Comparison of ENCODE assay signal across 27 cellular contexts in the genomic region with DNA sequence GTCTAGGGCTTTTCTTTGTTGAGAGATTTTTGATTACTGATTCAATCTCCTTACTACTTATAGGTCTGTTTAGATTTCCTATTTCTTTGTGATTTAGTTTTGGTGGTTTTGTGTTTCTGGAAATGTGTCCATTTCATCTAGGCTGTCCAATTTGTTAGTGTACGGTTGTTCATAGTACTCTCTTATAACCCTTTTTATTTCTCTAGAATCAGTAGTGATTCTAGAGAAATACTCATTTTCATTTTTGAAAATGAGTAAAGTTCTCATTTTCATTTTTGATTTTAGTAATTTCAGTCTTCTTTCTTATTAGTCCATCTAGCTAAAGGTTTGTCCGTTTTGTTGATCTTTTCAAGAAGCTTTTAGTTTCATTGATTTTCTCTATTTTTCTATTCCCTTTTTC. TPM values are rescaled to one million over a fixed set of nuclear protein-coding genes. Genes with fewer than 3 reads are reported as not detected.
DNase-seq lines count a peak whose midpoint lies in the region; ATAC-seq and TF ChIP-seq lines count a peak whose summit lies in the region.
"Had no signal": no experiment of that assay in that cellular context is flagged by ENCODE, and none has a peak within 500 bp of the region (broad histone marks: within the 10 kb centered on the region; RNA-seq: fewer than 3 reads in every experiment).

No MANE protein-coding gene starts in this region.

- POLR2A ChIA-PET in PC-3 (lab: Charles Lee; ENCODE audit: unreplicated experiment), result interaction anchor here (0.7 kb wide), 1 partner anchor 9 kb away, joined by 3 read pairs; no protein-coding TSS in a partner anchor

- in situ Hi-C loops in GM13977 (cut with MboI; ENCODE audit: low pct_unique_long_range_greater_than_20kb, low sequenced_read_pairs, unreplicated experiment), result no loop called here

- TF ChIP-seq CTCF in heart right ventricle (IDR thresholded peaks at IDR 0.05) (no peak), GM13977 (IDR thresholded peaks at IDR 0.05; ENCODE audit: extremely low read depth, insufficient read depth, missing control alignments) (no peak), PC-3 (conservative IDR thresholded peaks at IDR 0.05; ENCODE audit: low read depth, low read length) (no peak)

- H3K9me2 ChIP-seq in PC-3 (replicated peaks; ENCODE audit: low read length), result no peaks in the 10 kb centered on the region

- no peaks in the 10 kb centered on the region for H3F3A ChIP-seq in PC-3 (ENCODE audit: low read length, unreplicated experiment)

- DNase-seq in heart right ventricle (no peak), GM13977 (ENCODE audit: low spot score) (no peak), PC-3 (no peak), DMS114 treated with DMSO at 0.1 percent for 48 hours (lab: John Stamatoyannopoulos, UW; ENCODE audit: unreplicated experiment) (no peak)
- DNase-seq: activated CD4-positive, alpha-beta T cell treated with anti-CD3 and anti-CD28 coated beads, Interleukin-2, amount 50 U/mL, for 4 hours; body of pancreas; effector CD4-positive, alpha-beta T cell; glutamatergic neuron; GM23248; KG1; NCI-H1436; NCI-H446 treated with DMSO at 0.1 percent for 48 hours; OCI-M1; stimulated activated CD4-positive, alpha-beta T cell treated with anti-CD3 and anti-CD28 coated beads, Interleukin-4, amount 100 ng/mL, for 4 hours; T-helper 9 cell had no signal

- peaks cover 19% of the 10 kb centered on the region for H3K36me3 Mint-ChIP-seq in dendritic cell treated with granulocyte-macrophage colony-stimulating factor and Interleukin-4, amounts not matched to agents 40 ng/mL and 50 ng/mL, for 4 days (ENCODE audit: low read depth)

- H3K9me3 Mint-ChIP-seq in dendritic cell treated with granulocyte-macrophage colony-stimulating factor and Interleukin-4, amounts not matched to agents 40 ng/mL and 50 ng/mL, for 4 days, result no peaks in the 10 kb centered on the region

- no peak overlapping the region for H3K4me3 Mint-ChIP-seq in dendritic cell treated with granulocyte-macrophage colony-stimulating factor and Interleukin-4, amounts not matched to agents 40 ng/mL and 50 ng/mL, for 4 days
- H3K4me3 Mint-ChIP-seq: WTC11 had no signal

- peaks cover 90% of the 10 kb centered on the region for H3K79me2 ChIP-seq in PC-3 (ENCODE audit: low read length)

- CTCF ChIA-PET in PC-3 (lab: Charles Lee), result no interaction called here

- no peak overlapping the region for H3K4me3 ChIP-seq in heart right ventricle
- no peak overlapping the region for H3K4me3 ChIP-seq in PC-3 (ENCODE audit: low read length)
- H3K4me3 ChIP-seq: body of pancreas, GM23248, lung, tibial nerve had no signal

- H3K27ac Mint-ChIP-seq in dendritic cell treated with granulocyte-macrophage colony-stimulating factor and Interleukin-4, amounts not matched to agents 40 ng/mL and 50 ng/mL, for 4 days, result peak overlapping the region; percentile 75
- H3K27ac Mint-ChIP-seq: progenitor cell of endocrine pancreas, WTC11 had no signal

- peaks cover 55% of the 10 kb centered on the region for H3K4me1 Mint-ChIP-seq in dendritic cell treated with granulocyte-macrophage colony-stimulating factor and Interleukin-4, amounts not matched to agents 40 ng/mL and 50 ng/mL, for 4 days (ENCODE audit: low read depth)

- H3K27ac ChIP-seq in heart right ventricle (no peak overlapping the region), PC-3 (ENCODE audit: low read length) (no peak overlapping the region)
- H3K27ac ChIP-seq: body of pancreas, C4-2B, epithelial cell of prostate, GM23248, tibial nerve had no signal

- H3K27me3 ChIP-seq in heart right ventricle (peaks cover 0 to 2% (median 0%) of the 10 kb centered on the region in 7 donors), PC-3 (ENCODE audit: low read length) (no peaks in the 10 kb centered on the region)
- H3K27me3 ChIP-seq: body of pancreas, tibial nerve had no signal

- ATAC-seq in GM18517 (IDR thresholded peaks at IDR 0.05; ENCODE audit: unreplicated experiment) (peak; percentile 50), GM19395 (IDR thresholded peaks at IDR 0.05; ENCODE audit: unreplicated experiment) (peak; percentile 72), HG02885 (IDR thresholded peaks at IDR 0.05; ENCODE audit: poor library complexity, unreplicated experiment) (peak; percentile 58), heart right ventricle (no peak), PC-3 (no peak)
- ATAC-seq: body of pancreas, Right ventricle myocardium inferior, sciatic nerve, WTC11 had no signal

- H3K4me2 ChIP-seq in PC-3 (ENCODE audit: low read length), result no peak overlapping the region

- H4K20me1 ChIP-seq in PC-3 (ENCODE audit: low read length), result no peaks in the 10 kb centered on the region

- H3K27me3 Mint-ChIP-seq in dendritic cell treated with granulocyte-macrophage colony-stimulating factor and Interleukin-4, amounts not matched to agents 40 ng/mL and 50 ng/mL, for 4 days, result no peaks in the 10 kb centered on the region
- H3K27me3 Mint-ChIP-seq: progenitor cell of endocrine pancreas had no signal

- H3K9ac ChIP-seq in PC-3 (ENCODE audit: low read length), result no peak overlapping the region
- H3K9ac ChIP-seq: GM23248 had no signal

- intact Hi-C loops in dendritic cell treated with granulocyte-macrophage colony-stimulating factor and Interleukin-4, amounts not matched to agents 40 ng/mL and 50 ng/mL, for 4 days (cut with micrococcal nuclease), result loop anchor here (5.0 kb wide), 1 partner anchor 38 kb away; no protein-coding TSS in a partner anchor
- intact Hi-C loops in heart right ventricle (cut with DNase I) (no loop called here), PC-3 (cut with micrococcal nuclease) (no loop called here)

- peaks cover 0 to 8% (median 0%) of the 10 kb centered on the region in 11 donors for H3K9me3 ChIP-seq in heart right ventricle
- no peaks in the 10 kb centered on the region for H3K9me3 ChIP-seq in PC-3 (ENCODE audit: low read length)
- H3K9me3 ChIP-seq: body of pancreas, tibial nerve had no signal

- no peak overlapping the region for H2AFZ ChIP-seq in PC-3 (ENCODE audit: low read length)
- H2AFZ ChIP-seq: GM23248 had no signal

- H3K4me1 ChIP-seq in heart right ventricle, result peaks cover 0 to 27% (median 0%) of the 10 kb centered on the region in 9 donors
- H3K4me1 ChIP-seq in PC-3 (ENCODE audit: insufficient read depth, low read length), result peaks cover 13% of the 10 kb centered on the region

- H3K36me3 ChIP-seq in heart right ventricle, result no peaks in the 10 kb centered on the region
- no peaks in the 10 kb centered on the region for H3K36me3 ChIP-seq in PC-3 (ENCODE audit: low read depth, low read length)
- H3K36me3 ChIP-seq: tibial nerve had no signal

- no TSS peak for BruUV-seq in PC-3 (replicated peaks; lab: Mats Ljungman, UMichigan)

- 92% methylated on average over 2 of the region's 2 CpGs for WGBS in heart right ventricle, 2 donors

RNA-seq across cellular contexts. Expression of gene IL13RA1, which starts 7.5 kb away (rescaled TPM):
- total RNA-seq in heart right ventricle (10 to 100 TPM in 8 of 10 donors, 1 to 10 TPM in 2; 8.9 to 38.4 (median 13.1) TPM), PC-3 (2014; rRNA removed) (33.4 and 33.5 TPM in 2 replicates)
- polyA plus RNA-seq in heart right ventricle, result 10 to 100 TPM in 1 of 2 donors, 1 to 10 TPM in 1; 8.6 to 14.0 TPM

Comparison
In these comparisons a context has a peak if more than half of its experiments do, and no peak if none do; other contexts are left out.
1. ATAC-seq: peak in GM18517 (single experiment), GM19395 (single experiment) and HG02885 (single experiment); none in heart right ventricle (0 of 8) and PC-3 (single experiment).